8 cellular contexts compared by ENCODE assay signal in genomic region chr3:108552267-108553159, GRCh38. TPM values are rescaled to one million over a fixed set of nuclear protein-coding genes. Genes with fewer than 3 reads are reported as not detected.
DNase-seq lines count a peak whose midpoint lies in the region; ATAC-seq and TF ChIP-seq lines count a peak whose summit lies in the region.

No MANE protein-coding gene starts in this region.

- no peaks in the 10 kb centered on the region for H3K79me1 ChIP-seq in H9 (ENCODE audit: insufficient read depth, low read depth, low read length, poor library complexity, severe bottlenecking)

- H3K79me2 ChIP-seq in DND-41 (ENCODE audit: insufficient read depth, low read length), result no peaks in the 10 kb centered on the region
- H3K79me2 ChIP-seq in H9 (ENCODE audit: insufficient read depth, low read length), result no peaks in the 10 kb centered on the region
- H3K79me2 ChIP-seq in smooth muscle cell (ENCODE audit: low read depth), result no peaks in the 10 kb centered on the region

- H2BK5ac ChIP-seq in H9 (ENCODE audit: insufficient read length, low read length), result no peak overlapping the region

- H2AK5ac ChIP-seq in H9 (ENCODE audit: insufficient read length, low read length), result no peak overlapping the region

- H3K9me3 Mint-ChIP-seq in H9, result no peaks in the 10 kb centered on the region

- no peak overlapping the region for H3K18ac ChIP-seq in H9 (ENCODE audit: insufficient read length, low read depth, low read length)

- DNase-seq in DND-41 (no peak), H9 (no peak), NCI-H2029 (lab: John Stamatoyannopoulos, UW) (peak; percentile 18), adipocyte (ENCODE audit: low read depth) (peak; percentile 75), left cardiac atrium (no peak), smooth muscle cell (lab: John Stamatoyannopoulos, UW; ENCODE audit: unreplicated experiment) (no peak), NCI-H1048 (lab: John Stamatoyannopoulos, UW) (no peak)

- no peak overlapping the region for H2BK120ac ChIP-seq in H9 (ENCODE audit: low read depth, low read length, poor library complexity, severe bottlenecking)

- intact Hi-C loops in left cardiac atrium (cut with DNase I), result loop anchor here (1.0 to 5.0 kb wide), 2 partner anchors 60 to 63 kb away; no protein-coding TSS in a partner anchor

- no peak overlapping the region for H3T11ph ChIP-seq in H9 (ENCODE audit: low read length)

- no peak overlapping the region for H3K9ac ChIP-seq in DND-41 (ENCODE audit: low read depth, low read length)
- H3K9ac ChIP-seq in H9 (ENCODE audit: extremely low read depth, insufficient read length, low read length), result no peak overlapping the region
- peak overlapping the region; percentile 53 for H3K9ac ChIP-seq in adipocyte (ENCODE audit: low read length)
- H3K9ac ChIP-seq in smooth muscle cell (ENCODE audit: low read depth), result no peak overlapping the region

- no peak overlapping the region for H3K27ac ChIP-seq in DND-41 (ENCODE audit: low read length)
- no peak overlapping the region for H3K27ac ChIP-seq in H9 (ENCODE audit: insufficient read length, low read depth, low read length)
- no peak overlapping the region for H3K27ac ChIP-seq in smooth muscle cell (ENCODE audit: low read depth)

- H3K36me3 ChIP-seq in DND-41 (ENCODE audit: insufficient read depth, low read length) (peaks cover 87% of the 10 kb centered on the region), adipocyte (ENCODE audit: control insufficient read depth, insufficient read depth, low read length, severe bottlenecking) (no peaks in the 10 kb centered on the region), smooth muscle cell (ENCODE audit: low read depth) (no peaks in the 10 kb centered on the region)

- WGBS in H9 (ENCODE audit: extremely low coverage, insufficient read length, low lambda C conversion rate), result no CpG with 5 or more reads among the region's 4 CpGs
- WGBS in smooth muscle cell (ENCODE audit: low lambda C conversion rate), result 82% methylated on average over 4 of the region's 4 CpGs

- H3K4me1 Mint-ChIP-seq in H9, result peaks cover 0 to 12% of the 10 kb centered on the region in 2 experiments; a peak in 3 of 4 replicates

- H3K27me3 Mint-ChIP-seq in H9 (ENCODE audit: low read depth), result no peaks in the 10 kb centered on the region

- H3K14ac ChIP-seq in H9 (ENCODE audit: insufficient read depth, low read length), result no peak overlapping the region

- no peak overlapping the region for H4K91ac ChIP-seq in H9 (ENCODE audit: insufficient read length, low read depth, low read length)

- no peak overlapping the region for H2BK12ac ChIP-seq in H9 (ENCODE audit: insufficient read length, low read depth, low read length)

- H4K8ac ChIP-seq in H9 (replicated peaks; ENCODE audit: insufficient read length, low read depth, low read length), result no peak overlapping the region

- H3K4ac ChIP-seq in H9 (ENCODE audit: low read depth, low read length), result no peak overlapping the region

- H2AFZ ChIP-seq in DND-41 (ENCODE audit: low read depth, low read length), result no peak overlapping the region
- H2AFZ ChIP-seq in H9 (ENCODE audit: low read length), result no peak overlapping the region
- no peak overlapping the region for H2AFZ ChIP-seq in smooth muscle cell (ENCODE audit: low read depth)

- no peaks in the 10 kb centered on the region for H3F3A ChIP-seq in smooth muscle cell (ENCODE audit: low read depth)

- H3K56ac ChIP-seq in H9 (ENCODE audit: insufficient read length, low read depth, low read length), result no peak overlapping the region

- H3K4me3 ChIP-seq in DND-41 (ENCODE audit: low read depth in 1 of 2, low read length in 2 of 2) (no peak overlapping the region), adipocyte (ENCODE audit: low read length) (peak overlapping the region; percentile 43), smooth muscle cell (no peak overlapping the region)

- H3K4me1 ChIP-seq in DND-41 (ENCODE audit: insufficient read depth, low read length) (no peaks in the 10 kb centered on the region), H9 (ENCODE audit: insufficient read depth, low read length) (no peaks in the 10 kb centered on the region), adipocyte (ENCODE audit: control insufficient read depth, insufficient read depth, low read length) (peaks cover 41% of the 10 kb centered on the region), smooth muscle cell (ENCODE audit: low read depth) (no peaks in the 10 kb centered on the region)

- no peak overlapping the region for H3K23ac ChIP-seq in H9 (ENCODE audit: insufficient read length, low read depth, low read length)

- peaks cover 12 to 47% (median 46%) of the 10 kb centered on the region in 3 experiments; a peak in 6 of 7 replicates for H3K36me3 Mint-ChIP-seq in H9 (ENCODE audit: insufficient read depth in 1 of 3, low read depth in 3 of 3)

- H2BK15ac ChIP-seq in H9 (ENCODE audit: low read depth, low read length), result no peak overlapping the region

- no peaks in the 10 kb centered on the region for H3K9me3 ChIP-seq in DND-41 (ENCODE audit: insufficient read depth, low read length, severe bottlenecking)
- H3K9me3 ChIP-seq in H9 (ENCODE audit: control insufficient read depth, low read depth, low read length), result no peaks in the 10 kb centered on the region
- no peaks in the 10 kb centered on the region for H3K9me3 ChIP-seq in adipocyte (ENCODE audit: control insufficient read depth, low read length)
- H3K9me3 ChIP-seq in smooth muscle cell (replicated peaks; ENCODE audit: low read depth), result no peaks in the 10 kb centered on the region

- H3K4me2 ChIP-seq in DND-41 (ENCODE audit: insufficient read depth, low read length) (no peak overlapping the region), H9 (ENCODE audit: insufficient read depth, insufficient read length, low read length) (no peak overlapping the region), smooth muscle cell (no peak overlapping the region)

- no peak overlapping the region for H3K4me3 Mint-ChIP-seq in H9

- peak overlapping the region in 1 of 3 experiments; percentile 40; a peak in 1 of 7 replicates for H3K27ac Mint-ChIP-seq in H9

- no peak overlapping the region for H2BK20ac ChIP-seq in H9 (ENCODE audit: low read depth, low read length, poor library complexity, severe bottlenecking)

- ATAC-seq in DND-41 (ENCODE audit: insufficient read depth, low read depth), result peak; percentile 66; the same call in 2 of the 3 replicates
- peak; percentile 65 to 76 for ATAC-seq in left cardiac atrium
- no peak for ATAC-seq in HG03097 (IDR thresholded peaks at IDR 0.05; ENCODE audit: low FRiP score, unreplicated experiment)

- H3K27me3 ChIP-seq in DND-41 (ENCODE audit: insufficient read depth, low read length, poor library complexity), result no peaks in the 10 kb centered on the region
- H3K27me3 ChIP-seq in H9 (ENCODE audit: insufficient read depth, low read length), result no peaks in the 10 kb centered on the region
- no peaks in the 10 kb centered on the region for H3K27me3 ChIP-seq in adipocyte (replicated peaks; ENCODE audit: control insufficient read depth, insufficient read depth, low read length)
- H3K27me3 ChIP-seq in smooth muscle cell (ENCODE audit: low read depth), result no peaks in the 10 kb centered on the region

- TF ChIP-seq CTCF in DND-41 (IDR thresholded peaks at IDR 0.05; ENCODE audit: borderline replicate concordance, extremely low read depth, low read length, poor library complexity, severe bottlenecking) (peak; percentile 66), H9 (conservative IDR thresholded peaks at IDR 0.05) (peak; percentile 59), smooth muscle cell (IDR thresholded peaks at IDR 0.05; ENCODE audit: borderline replicate concordance, insufficient read depth, poor library complexity, severe bottlenecking) (peak; percentile 57)

- H4K5ac ChIP-seq in H9 (ENCODE audit: insufficient read length, low read depth, low read length), result no peak overlapping the region

- H4K20me1 ChIP-seq in DND-41 (ENCODE audit: insufficient read depth, low read length), result no peaks in the 10 kb centered on the region
- no peaks in the 10 kb centered on the region for H4K20me1 ChIP-seq in H9 (ENCODE audit: control insufficient read depth, insufficient read depth, insufficient read length)
- no peaks in the 10 kb centered on the region for H4K20me1 ChIP-seq in smooth muscle cell (ENCODE audit: low read depth)

- H3K23me2 ChIP-seq in H9 (ENCODE audit: insufficient read length, low read depth, low read length, poor library complexity, severe bottlenecking), result no peaks in the 10 kb centered on the region

RNA-seq across cellular contexts. Expression of gene CIP2A, which starts 36.7 kb away (rescaled TPM):
- total RNA-seq in H9 (2021), result 34.2 and 38.8 TPM in 2 replicates
- total RNA-seq in left cardiac atrium, result 1 to 10 TPM; 2.6 to 3.3 TPM
- 5.9 and 7.4 TPM in 2 replicates for total RNA-seq in smooth muscle cell
- polyA plus RNA-seq in smooth muscle cell, result 3.3 and 4.3 TPM in 2 replicates

RNA-seq across cellular contexts. Expression of gene DZIP3, which starts 37.0 kb away (rescaled TPM):
- total RNA-seq in H9 (2021) (22.1 and 24.1 TPM in 2 replicates), left cardiac atrium (10 to 100 TPM; 14.4 to 15.0 TPM), smooth muscle cell (13.8 and 15.4 TPM in 2 replicates)
- 5.2 and 6.2 TPM in 2 replicates for polyA plus RNA-seq in smooth muscle cell

RNA-seq across cellular contexts. Expression of gene MYH15, which starts 42.1 kb away (rescaled TPM):
- total RNA-seq in H9 (2021), result 0.07 and 0.13 TPM in 2 replicates
- total RNA-seq in left cardiac atrium, result under 1 TPM; 0.42 to 0.65 TPM
- total RNA-seq in smooth muscle cell, result 0.18 TPM in 1 of 2 replicates, not detected in the other
- not detected in 2 replicates for polyA plus RNA-seq in smooth muscle cell

Comparison
In these comparisons a context has a peak if more than half of its experiments do, and no peak if none do; other contexts are left out.
1. DNase-seq: peak in NCI-H2029 (single experiment) and adipocyte (single experiment); none in DND-41 (single experiment), H9 (single experiment), left cardiac atrium (single experiment), smooth muscle cell (single experiment) and NCI-H1048 (single experiment).
2. Peak in every context shown above with its lines, with median percentiles within 50 percentile points of each other: CTCF ChIP-seq.